Comparison of ENCODE assay signal across 1 cellular context in the genomic region with DNA sequence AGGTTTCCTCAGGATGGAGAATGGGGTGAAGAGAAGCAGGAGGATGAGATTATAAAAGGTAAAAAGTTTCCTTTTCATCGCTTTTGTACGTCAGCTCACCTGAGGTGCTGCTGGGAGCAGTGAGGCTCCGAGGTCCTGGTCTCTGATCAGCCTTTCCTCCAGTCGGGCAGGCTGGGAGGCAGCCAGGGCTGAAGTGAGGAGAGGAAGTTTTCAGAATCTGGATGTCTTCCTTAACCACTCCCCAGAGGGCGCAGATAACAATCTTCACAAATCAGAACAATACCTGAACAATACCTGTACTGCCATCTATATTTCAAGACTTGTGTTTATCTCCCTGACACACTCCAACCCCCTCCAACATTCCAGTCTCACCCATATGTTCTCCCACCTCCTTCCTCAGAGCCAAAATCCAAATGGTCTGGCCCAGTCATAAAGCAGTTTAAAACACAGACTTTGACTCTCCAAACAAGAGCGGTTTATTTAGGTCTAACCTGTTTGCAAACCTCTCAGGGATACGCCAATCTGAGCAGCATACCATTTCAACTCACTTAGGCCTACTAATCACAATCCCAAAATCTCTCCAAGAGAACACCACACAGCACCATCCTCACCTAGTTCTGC.
TF ChIP-seq lines count a peak whose summit lies in the region.

No MANE protein-coding gene starts in this region.

TF ChIP-seq in GM23338, 12 proteins besides CTCF, POLR2A, EP300 and RAD21:
- TF ChIP-seq ZNF462 (CRISPR knock-in tag; IDR thresholded peaks at IDR 0.05) (no peak), ZNF331 (CRISPR knock-in tag; IDR thresholded peaks at IDR 0.05; ENCODE audit: low read depth) (no peak), ZNF114 (CRISPR knock-in tag; IDR thresholded peaks at IDR 0.05) (no peak), STAT1 (IDR thresholded peaks at IDR 0.05; ENCODE audit: unreplicated experiment) (no peak), CREB1 (CRISPR knock-in tag; IDR thresholded peaks at IDR 0.05; ENCODE audit: low read depth) (no peak), EZH2 (IDR thresholded peaks at IDR 0.05; ENCODE audit: low read depth, unreplicated experiment) (no peak), EZH2phosphoT487 (IDR thresholded peaks at IDR 0.05; ENCODE audit: unreplicated experiment) (no peak)
- TF ChIP-seq, protein P1, sequence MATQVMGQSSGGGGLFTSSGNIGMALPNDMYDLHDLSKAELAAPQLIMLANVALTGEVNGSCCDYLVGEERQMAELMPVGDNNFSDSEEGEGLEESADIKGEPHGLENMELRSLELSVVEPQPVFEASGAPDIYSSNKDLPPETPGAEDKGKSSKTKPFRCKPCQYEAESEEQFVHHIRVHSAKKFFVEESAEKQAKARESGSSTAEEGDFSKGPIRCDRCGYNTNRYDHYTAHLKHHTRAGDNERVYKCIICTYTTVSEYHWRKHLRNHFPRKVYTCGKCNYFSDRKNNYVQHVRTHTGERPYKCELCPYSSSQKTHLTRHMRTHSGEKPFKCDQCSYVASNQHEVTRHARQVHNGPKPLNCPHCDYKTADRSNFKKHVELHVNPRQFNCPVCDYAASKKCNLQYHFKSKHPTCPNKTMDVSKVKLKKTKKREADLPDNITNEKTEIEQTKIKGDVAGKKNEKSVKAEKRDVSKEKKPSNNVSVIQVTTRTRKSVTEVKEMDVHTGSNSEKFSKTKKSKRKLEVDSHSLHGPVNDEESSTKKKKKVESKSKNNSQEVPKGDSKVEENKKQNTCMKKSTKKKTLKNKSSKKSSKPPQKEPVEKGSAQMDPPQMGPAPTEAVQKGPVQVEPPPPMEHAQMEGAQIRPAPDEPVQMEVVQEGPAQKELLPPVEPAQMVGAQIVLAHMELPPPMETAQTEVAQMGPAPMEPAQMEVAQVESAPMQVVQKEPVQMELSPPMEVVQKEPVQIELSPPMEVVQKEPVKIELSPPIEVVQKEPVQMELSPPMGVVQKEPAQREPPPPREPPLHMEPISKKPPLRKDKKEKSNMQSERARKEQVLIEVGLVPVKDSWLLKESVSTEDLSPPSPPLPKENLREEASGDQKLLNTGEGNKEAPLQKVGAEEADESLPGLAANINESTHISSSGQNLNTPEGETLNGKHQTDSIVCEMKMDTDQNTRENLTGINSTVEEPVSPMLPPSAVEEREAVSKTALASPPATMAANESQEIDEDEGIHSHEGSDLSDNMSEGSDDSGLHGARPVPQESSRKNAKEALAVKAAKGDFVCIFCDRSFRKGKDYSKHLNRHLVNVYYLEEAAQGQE (IDR thresholded peaks at IDR 0.05; ENCODE audit: unreplicated experiment): no peak
